ENCODE assay signal across 15 cellular contexts in the genomic region with DNA sequence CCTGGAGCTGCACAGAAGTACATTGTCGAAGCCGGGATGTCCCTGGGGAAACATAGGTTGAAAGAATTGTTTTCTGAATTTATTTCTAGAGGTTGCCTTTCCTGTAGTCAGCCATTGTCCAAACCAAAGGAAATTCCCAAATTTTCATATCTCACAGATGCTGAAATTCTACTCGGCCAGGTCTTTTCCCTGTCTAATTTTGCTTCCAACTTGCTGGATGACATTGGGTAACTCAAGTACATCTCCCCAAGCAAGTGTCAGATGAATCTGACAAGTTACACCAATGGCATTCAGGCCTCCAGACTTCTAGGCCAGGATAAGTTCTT. TPM values are rescaled to one million over a fixed set of nuclear protein-coding genes. Genes with fewer than 3 reads are reported as not detected.
DNase-seq lines count a peak whose midpoint lies in the region; ATAC-seq and TF ChIP-seq lines count a peak whose summit lies in the region.
"Had no signal": no experiment of that assay in that cellular context is flagged by ENCODE, and none has a peak within 500 bp of the region (broad histone marks: within the 10 kb centered on the region; RNA-seq: fewer than 3 reads in every experiment).

No MANE protein-coding gene starts in this region.

- no peaks in the 10 kb centered on the region for H3K9me3 Mint-ChIP-seq in endodermal cell
- H3K9me3 Mint-ChIP-seq in activated naive CD8-positive, alpha-beta T cell treated with anti-CD3 and anti-CD28 coated beads, Interleukin-2, amount 50 U/mL, for 24 hours: no peaks in the 10 kb centered on the region
- H3K9me3 Mint-ChIP-seq: dendritic cell treated with granulocyte-macrophage colony-stimulating factor and Interleukin-4, amounts not matched to agents 40 ng/mL and 50 ng/mL, for 4 days had no signal

- H2AFZ ChIP-seq in neural cell (ENCODE audit: low read depth, low read length): no peak overlapping the region

- H3K27ac ChIP-seq in heart right ventricle (peak overlapping the region in 8 of 10 donors; percentile 5 to 59 (median 36)), endodermal cell (ENCODE audit: low read depth, low read length) (peak overlapping the region; percentile 50), neural cell (ENCODE audit: low read length) (peak overlapping the region; percentile 94), upper lobe of right lung (peak overlapping the region; percentile 52)
- H3K27ac ChIP-seq: thyroid gland had no signal

- H4K20me1 ChIP-seq in neural cell (ENCODE audit: insufficient read depth): no peaks in the 10 kb centered on the region

- no peak overlapping the region for H3K4me3 Mint-ChIP-seq in endodermal cell
- no peak overlapping the region for H3K4me3 Mint-ChIP-seq in activated naive CD8-positive, alpha-beta T cell treated with anti-CD3 and anti-CD28 coated beads, Interleukin-2, amount 50 U/mL, for 24 hours
- H3K4me3 Mint-ChIP-seq: dendritic cell treated with granulocyte-macrophage colony-stimulating factor and Interleukin-4, amounts not matched to agents 40 ng/mL and 50 ng/mL, for 4 days had no signal

- WGBS in heart right ventricle, 2 donors: 41 to 42% methylated on average over 3 of the region's 3 CpGs
- WGBS in endodermal cell (ENCODE audit: insufficient coverage in 1 of 2, insufficient read length in 1 of 2), 2 experiments: 57 to 88% methylated on average over 3 of the region's 3 CpGs

- H3K9me3 ChIP-seq in heart right ventricle: no peaks in the 10 kb centered on the region
- no peaks in the 10 kb centered on the region for H3K9me3 ChIP-seq in endodermal cell (ENCODE audit: control insufficient read depth, low read length)
- H3K9me3 ChIP-seq in neural cell (ENCODE audit: low read length): no peaks in the 10 kb centered on the region
- no peaks in the 10 kb centered on the region for H3K9me3 ChIP-seq in upper lobe of right lung
- H3K9me3 ChIP-seq: thyroid gland had no signal

- no peaks in the 10 kb centered on the region for H3K36me3 Mint-ChIP-seq in endodermal cell (ENCODE audit: low read depth)
- H3K36me3 Mint-ChIP-seq in activated naive CD8-positive, alpha-beta T cell treated with anti-CD3 and anti-CD28 coated beads, Interleukin-2, amount 50 U/mL, for 24 hours (ENCODE audit: low read depth): no peaks in the 10 kb centered on the region

- H3K9me2 ChIP-seq in neural cell (ENCODE audit: insufficient read depth, low read length): no peaks in the 10 kb centered on the region

- peak overlapping the region; percentile 59 for H3K4me2 ChIP-seq in neural cell (ENCODE audit: low read length)

- H3K4me1 ChIP-seq in heart right ventricle (peaks cover 4 to 68% (median 30%) of the 10 kb centered on the region in 9 donors), endodermal cell (ENCODE audit: control insufficient read depth, insufficient read depth, low read length) (no peaks in the 10 kb centered on the region), upper lobe of right lung (peaks cover 39% of the 10 kb centered on the region)

- TF ChIP-seq RAD21 in neural cell (conservative IDR thresholded peaks at IDR 0.05): peak; percentile 25

- no peak for TF ChIP-seq CTCF in heart right ventricle (IDR thresholded peaks at IDR 0.05)
- no peak for TF ChIP-seq CTCF in endodermal cell (conservative IDR thresholded peaks at IDR 0.05)
- no peak for TF ChIP-seq CTCF in neural cell (IDR thresholded peaks at IDR 0.05; ENCODE audit: poor library complexity, severe bottlenecking)
- no peak for TF ChIP-seq CTCF in upper lobe of right lung (IDR thresholded peaks at IDR 0.05)

- intact Hi-C loops in heart right ventricle (cut with DNase I): no loop called here
- intact Hi-C loops in Right ventricle myocardium superior (cut with DNase I): no loop called here
- intact Hi-C loops in upper lobe of right lung (cut with DNase I): no loop called here

- TF ChIP-seq EP300 in neural cell (conservative IDR thresholded peaks at IDR 0.05; ENCODE audit: poor library complexity, severe bottlenecking): peak; percentile 1

- DNase-seq in heart right ventricle (no peak), Right ventricle myocardium superior (no peak), endodermal cell (no peak), upper lobe of right lung (no peak)
- no peak for DNase-seq in activated naive CD8-positive, alpha-beta T cell treated with anti-CD3 and anti-CD28 coated beads, Interleukin-2, amount 50 U/mL, for 24 hours
- DNase-seq: activated CD4-positive, alpha-beta T cell treated with anti-CD3 and anti-CD28 coated beads for 1 hour; activated gamma-delta T cell; NCI-H1417 treated with DMSO at 0.1 percent for 48 hours; NCI-H774 had no signal

- no peak for ATAC-seq in heart right ventricle
- no peak for ATAC-seq in Right ventricle myocardium superior (ENCODE audit: poor library complexity)
- ATAC-seq in upper lobe of right lung: no peak
- no peak for ATAC-seq in GM21576 (IDR thresholded peaks at IDR 0.05; ENCODE audit: unreplicated experiment)
- no peak for ATAC-seq in activated naive CD8-positive, alpha-beta T cell treated with anti-CD3 and anti-CD28 coated beads, Interleukin-2, amount 50 U/mL, for 24 hours
- ATAC-seq in HG02973 (IDR thresholded peaks at IDR 0.05; ENCODE audit: unreplicated experiment): no peak
- ATAC-seq: PC-3 had no signal

- H3K27me3 ChIP-seq in heart right ventricle (no peaks in the 10 kb centered on the region), endodermal cell (ENCODE audit: control insufficient read depth, insufficient read depth, low read length, poor library complexity, severe bottlenecking) (no peaks in the 10 kb centered on the region), neural cell (ENCODE audit: insufficient read depth, low read depth, low read length) (no peaks in the 10 kb centered on the region), upper lobe of right lung (no peaks in the 10 kb centered on the region)
- H3K27me3 ChIP-seq: thyroid gland had no signal

- no peak overlapping the region for H3K27ac Mint-ChIP-seq in endodermal cell
- H3K27ac Mint-ChIP-seq in activated naive CD8-positive, alpha-beta T cell treated with anti-CD3 and anti-CD28 coated beads, Interleukin-2, amount 50 U/mL, for 24 hours: no peak overlapping the region
- H3K27ac Mint-ChIP-seq: dendritic cell treated with granulocyte-macrophage colony-stimulating factor and Interleukin-4, amounts not matched to agents 40 ng/mL and 50 ng/mL, for 4 days had no signal

- H3K9ac ChIP-seq in endodermal cell (ENCODE audit: extremely low read depth, low read length, poor library complexity, severe bottlenecking) (no peak overlapping the region), neural cell (ENCODE audit: low read length) (peak overlapping the region; percentile 64)

- no peaks in the 10 kb centered on the region for H3F3A ChIP-seq in neural cell (ENCODE audit: insufficient read depth, low read length, poor library complexity, severe bottlenecking)

- H3K4me3 ChIP-seq in heart right ventricle (no peak overlapping the region), endodermal cell (ENCODE audit: low read length) (no peak overlapping the region), neural cell (ENCODE audit: low read length) (peak overlapping the region; percentile 56), upper lobe of right lung (no peak overlapping the region)
- H3K4me3 ChIP-seq: thyroid gland had no signal

- no peaks in the 10 kb centered on the region for H3K27me3 Mint-ChIP-seq in endodermal cell (ENCODE audit: insufficient read depth)
- no peaks in the 10 kb centered on the region for H3K27me3 Mint-ChIP-seq in activated naive CD8-positive, alpha-beta T cell treated with anti-CD3 and anti-CD28 coated beads, Interleukin-2, amount 50 U/mL, for 24 hours
- H3K27me3 Mint-ChIP-seq: dendritic cell treated with granulocyte-macrophage colony-stimulating factor and Interleukin-4, amounts not matched to agents 40 ng/mL and 50 ng/mL, for 4 days had no signal

- no peaks in the 10 kb centered on the region for H3K36me3 ChIP-seq in heart right ventricle
- H3K36me3 ChIP-seq in endodermal cell (ENCODE audit: control insufficient read depth, insufficient read depth, low read length): no peaks in the 10 kb centered on the region
- no peaks in the 10 kb centered on the region for H3K36me3 ChIP-seq in neural cell (ENCODE audit: insufficient read depth, low read length)
- H3K36me3 ChIP-seq in upper lobe of right lung: no peaks in the 10 kb centered on the region
- H3K36me3 ChIP-seq: thyroid gland had no signal

- H3K4me1 Mint-ChIP-seq in endodermal cell: peaks cover 5% of the 10 kb centered on the region
- H3K4me1 Mint-ChIP-seq in activated naive CD8-positive, alpha-beta T cell treated with anti-CD3 and anti-CD28 coated beads, Interleukin-2, amount 50 U/mL, for 24 hours: no peaks in the 10 kb centered on the region

- peaks cover 4% of the 10 kb centered on the region for H3K79me2 ChIP-seq in neural cell (replicated peaks; ENCODE audit: insufficient read depth, low read length)

TF ChIP-seq in neural cell, 6 proteins besides CTCF, POLR2A, EP300 and RAD21 (continues in another document):
- no peak for TF ChIP-seq EZH2 (IDR thresholded peaks at IDR 0.05; ENCODE audit: borderline replicate concordance, insufficient read depth, low read length, poor library complexity, severe bottlenecking)
- peak; percentile 2 for TF ChIP-seq MXI1 (conservative IDR thresholded peaks at IDR 0.05; ENCODE audit: poor library complexity, severe bottlenecking)
- TF ChIP-seq SMC3 (conservative IDR thresholded peaks at IDR 0.05; ENCODE audit: poor library complexity): no peak

RNA-seq across cellular contexts. Expression of gene ROCK2, which starts 47.5 kb away (rescaled TPM):
- total RNA-seq in heart right ventricle (10 to 100 TPM; 29.7 to 51.8 (median 38.5) TPM), Right ventricle myocardium superior (31.5 TPM), endodermal cell (10 to 100 TPM; 27.2 to 32.6 TPM), upper lobe of right lung (63.5 TPM)
- polyA plus RNA-seq in heart right ventricle (1 to 10 TPM; 6.9 to 8.6 TPM), neural cell (23.1 and 25.7 TPM in 2 replicates)
- 21.7 TPM for polyA plus RNA-seq in endodermal cell (2013, experiment 1 of 2)
- polyA plus RNA-seq in endodermal cell (2013, experiment 2 of 2): 25.5 TPM
- polyA minus RNA-seq in neural cell: 84.0 and 99.9 TPM in 2 replicates

Comparison
In these comparisons a context has a peak if more than half of its experiments do, and no peak if none do; other contexts are left out.
1. H3K27ac ChIP-seq: peak in every context shown above with its lines; median percentile 94 in neural cell; 52 in upper lobe of right lung; 50 in endodermal cell; 36 in heart right ventricle.